In the genomic region with DNA sequence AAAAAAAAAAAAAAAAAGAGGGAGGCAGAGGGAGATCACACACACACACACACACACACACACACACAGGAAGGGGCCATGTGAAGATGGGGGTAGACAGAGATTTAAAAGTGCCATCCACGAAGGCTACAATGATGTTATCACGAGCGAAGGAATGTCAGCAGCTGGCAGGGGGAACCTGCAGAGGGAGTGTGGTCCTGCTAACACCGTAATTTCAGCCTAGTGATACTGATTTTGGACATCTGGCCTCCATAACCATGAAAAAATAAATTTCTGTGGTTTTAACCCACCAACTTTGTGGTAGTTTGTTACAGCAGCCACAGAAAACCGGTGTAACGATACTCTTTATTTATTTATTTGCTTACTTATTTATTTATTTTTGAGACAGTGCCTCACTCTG, we compare ENCODE assay signal across 1 cellular context.
TF ChIP-seq lines count a peak whose summit lies in the region.

No MANE protein-coding gene starts in this region.

TF ChIP-seq in endothelial cell of umbilical vein, 7 proteins besides CTCF, POLR2A, EP300 and RAD21:
- no peak for TF ChIP-seq MYC (IDR thresholded peaks at IDR 0.05; ENCODE audit: low read depth, low read length)
- TF ChIP-seq, protein P1, sequence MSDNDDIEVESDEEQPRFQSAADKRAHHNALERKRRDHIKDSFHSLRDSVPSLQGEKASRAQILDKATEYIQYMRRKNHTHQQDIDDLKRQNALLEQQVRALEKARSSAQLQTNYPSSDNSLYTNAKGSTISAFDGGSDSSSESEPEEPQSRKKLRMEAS (IDR thresholded peaks at IDR 0.05; ENCODE audit: insufficient read depth, insufficient read length) = no peak
- TF ChIP-seq JUN (IDR thresholded peaks at IDR 0.05; ENCODE audit: borderline replicate concordance, insufficient read depth, insufficient read length, low read depth) = no peak
- TF ChIP-seq EZH2 (IDR thresholded peaks at IDR 0.05; ENCODE audit: borderline replicate concordance, low read depth, low read length, severe bottlenecking) = no peak
- no peak for TF ChIP-seq POLR2AphosphoS5 (IDR thresholded peaks at IDR 0.05; ENCODE audit: insufficient read depth, low read depth, low read length)
- no peak for TF ChIP-seq GATA2 (IDR thresholded peaks at IDR 0.05; ENCODE audit: insufficient read depth, insufficient read length, low read depth, low read length)
- no peak for TF ChIP-seq FOS (IDR thresholded peaks at IDR 0.05; ENCODE audit: borderline replicate concordance, insufficient read depth, low read length)
